32 cellular contexts compared by ENCODE assay signal in genomic region chr3:114377426-114377825, GRCh38.
"Had no signal": no experiment of that assay in that cellular context is flagged by ENCODE, and none has a peak within 500 bp of the region (broad histone marks: within the 10 kb centered on the region; RNA-seq: fewer than 3 reads in every experiment).

No MANE protein-coding gene starts in this region.

- H3K4me3 ChIP-seq: adrenal gland, Peyer's patch, SJSA1 had no signal

- H3K9ac ChIP-seq: SK-N-SH had no signal

- H3K4me1 Mint-ChIP-seq: activated CD4-positive, alpha-beta T cell treated with anti-CD3 and anti-CD28 coated beads for 36 hours; activated CD4-positive, alpha-beta T cell treated with anti-CD3 and anti-CD28 coated beads, Interleukin-2, amount 10 ng/mL, durations not matched to agents 7 days and 5 days; central memory CD8-positive, alpha-beta T cell had no signal

- H3K27ac Mint-ChIP-seq: activated CD4-positive, alpha-beta T cell treated with anti-CD3 and anti-CD28 coated beads for 36 hours; activated CD4-positive, alpha-beta T cell treated with anti-CD3 and anti-CD28 coated beads, Interleukin-2, amount 10 ng/mL, durations not matched to agents 7 days and 5 days; activated naive CD4-positive, alpha-beta T cell treated with anti-CD3 and anti-CD28 coated beads for 36 hours; activated naive CD4-positive, alpha-beta T cell treated with anti-CD3 and anti-CD28 coated beads, Interleukin-2, amount 50 U/mL, for 72 hours; activated T-helper 1 cell treated with anti-CD3 and anti-CD28 coated beads, Interleukin-12 subunit alpha, Interleukin-12 subunit beta, Interleukin-2, Interleukin-4 antibody, amounts not matched to agents 30 ng/mL and 10 ng/mL and 1 ng/mL, durations not matched to agents 14 hours and 24 hours and 36 hours; T-helper 1 cell treated with Interleukin-12 subunit alpha and Interleukin-12 subunit beta and Interleukin-4 antibody, amounts not matched to agents 30 μg/mL and 1 μg/mL, for 36 hours; T-helper 2 cell treated with Interferon-gamma antibody and Interleukin-4, amounts not matched to agents 5 μg/mL and 100 μg/mL, for 36 hours; WTC11 had no signal

- H3K9me3 Mint-ChIP-seq: activated CD4-positive, alpha-beta T cell treated with anti-CD3 and anti-CD28 coated beads, Interleukin-2, amount 10 ng/mL, durations not matched to agents 7 days and 5 days; activated naive CD4-positive, alpha-beta T cell treated with anti-CD3 and anti-CD28 coated beads for 36 hours; activated naive CD4-positive, alpha-beta T cell treated with anti-CD3 and anti-CD28 coated beads, Interleukin-2, amount 50 U/mL, for 72 hours; activated T-cell treated with anti-CD3 and anti-CD28 coated beads, Interleukin-2, amount 50 U/mL, for 4 hours; activated T-helper 1 cell treated with anti-CD3 and anti-CD28 coated beads, Interleukin-12 subunit alpha, Interleukin-12 subunit beta, Interleukin-2, Interleukin-4 antibody, amounts not matched to agents 30 ng/mL and 10 ng/mL and 1 ng/mL, durations not matched to agents 14 hours and 24 hours and 36 hours; brain; central memory CD8-positive, alpha-beta T cell; T-helper 1 cell treated with Interleukin-12 subunit alpha and Interleukin-12 subunit beta and Interleukin-4 antibody, amounts not matched to agents 30 μg/mL and 1 μg/mL, for 36 hours; T-helper 2 cell treated with Interferon-gamma antibody and Interleukin-4, amounts not matched to agents 5 μg/mL and 100 μg/mL, for 36 hours; WTC11 had no signal

- H3K4me3 Mint-ChIP-seq: activated CD4-positive, alpha-beta T cell treated with anti-CD3 and anti-CD28 coated beads for 36 hours; activated CD4-positive, alpha-beta T cell treated with anti-CD3 and anti-CD28 coated beads, Interleukin-2, amount 10 ng/mL, durations not matched to agents 7 days and 5 days; activated naive CD4-positive, alpha-beta T cell treated with anti-CD3 and anti-CD28 coated beads for 36 hours; activated T-cell treated with anti-CD3 and anti-CD28 coated beads, Interleukin-2, amount 50 U/mL, for 4 hours; activated T-helper 1 cell treated with anti-CD3 and anti-CD28 coated beads, Interleukin-12 subunit alpha, Interleukin-12 subunit beta, Interleukin-2, Interleukin-4 antibody, amounts not matched to agents 30 ng/mL and 10 ng/mL and 1 ng/mL, durations not matched to agents 14 hours and 24 hours and 36 hours; brain; central memory CD8-positive, alpha-beta T cell; T-helper 1 cell treated with Interleukin-12 subunit alpha and Interleukin-12 subunit beta and Interleukin-4 antibody, amounts not matched to agents 30 μg/mL and 1 μg/mL, for 36 hours; T-helper 2 cell treated with Interferon-gamma antibody and Interleukin-4, amounts not matched to agents 5 μg/mL and 100 μg/mL, for 36 hours; WTC11 had no signal

- DNase-seq: activated CD4-positive, alpha-beta T cell treated with anti-CD3 and anti-CD28 coated beads for 36 hours; activated CD4-positive, alpha-beta T cell treated with anti-CD3 and anti-CD28 coated beads, Interleukin-2, amount 10 ng/mL, durations not matched to agents 7 days and 5 days; activated CD4-positive, alpha-beta T cell treated with anti-CD3 and anti-CD28 coated beads, Interleukin-2, amount 50 U/mL, for 48 hours; activated CD8-positive, alpha-beta memory T cell treated with anti-CD3 and anti-CD28 coated beads, Interleukin-2, amount 50 U/mL, for 4 hours; activated gamma-delta T cell treated with Interleukin-2 at 50 U/mL for 16 hours; activated naive CD4-positive, alpha-beta T cell treated with anti-CD3 and anti-CD28 coated beads for 36 hours; activated T-cell treated with anti-CD3 and anti-CD28 coated beads for 4 hours; activated T-cell treated with anti-CD3 and anti-CD28 coated beads, Interleukin-2, amount 50 U/mL, for 4 hours; adrenal gland; NCI-H1105; NCI-H1417 treated with DMSO at 0.1 percent for 48 hours; NCI-H187 treated with DMSO at 0.1 percent for 48 hours; NCI-H2081; NCI-H2171 treated with DMSO at 0.1 percent for 48 hours; NCI-H226; NCI-H446 treated with DMSO at 0.1 percent for 48 hours; NCI-H524; NK-92 treated with Interleukin-12 subunit alpha and Interleukin-12 subunit beta, amount 100 ng/mL, for 24 hours; PC-3; Peyer's patch; RPMI8226; SHP77 treated with DMSO at 0.1 percent for 48 hours; SK-N-SH had no signal

- H3K27me3 ChIP-seq: adrenal gland, Peyer's patch, SJSA1 had no signal

- H3K27me3 Mint-ChIP-seq: activated CD4-positive, alpha-beta T cell treated with anti-CD3 and anti-CD28 coated beads for 36 hours; activated CD4-positive, alpha-beta T cell treated with anti-CD3 and anti-CD28 coated beads, Interleukin-2, amount 10 ng/mL, durations not matched to agents 7 days and 5 days; brain; central memory CD8-positive, alpha-beta T cell had no signal

- H3K27ac ChIP-seq: adrenal gland, Peyer's patch, SJSA1 had no signal

- H3K36me3 Mint-ChIP-seq: activated naive CD4-positive, alpha-beta T cell treated with anti-CD3 and anti-CD28 coated beads, Interleukin-2, amount 50 U/mL, for 72 hours; WTC11 had no signal

- ATAC-seq: activated CD4-positive, alpha-beta T cell treated with anti-CD3 and anti-CD28 coated beads for 36 hours; activated CD4-positive, CD25-positive, alpha-beta regulatory T cell treated with anti-CD3 and anti-CD28 coated beads, Interleukin-2, amount 50 U/mL, for 24 hours; activated naive CD4-positive, alpha-beta T cell treated with anti-CD3 and anti-CD28 coated beads, Interleukin-2, amount 50 U/mL, for 72 hours; activated T-cell treated with anti-CD3 and anti-CD28 coated beads, Interleukin-2, amount 50 U/mL, for 4 hours; PC-3; WTC11 had no signal
